ENCODE assay signal across 17 cellular contexts in the genomic region with DNA sequence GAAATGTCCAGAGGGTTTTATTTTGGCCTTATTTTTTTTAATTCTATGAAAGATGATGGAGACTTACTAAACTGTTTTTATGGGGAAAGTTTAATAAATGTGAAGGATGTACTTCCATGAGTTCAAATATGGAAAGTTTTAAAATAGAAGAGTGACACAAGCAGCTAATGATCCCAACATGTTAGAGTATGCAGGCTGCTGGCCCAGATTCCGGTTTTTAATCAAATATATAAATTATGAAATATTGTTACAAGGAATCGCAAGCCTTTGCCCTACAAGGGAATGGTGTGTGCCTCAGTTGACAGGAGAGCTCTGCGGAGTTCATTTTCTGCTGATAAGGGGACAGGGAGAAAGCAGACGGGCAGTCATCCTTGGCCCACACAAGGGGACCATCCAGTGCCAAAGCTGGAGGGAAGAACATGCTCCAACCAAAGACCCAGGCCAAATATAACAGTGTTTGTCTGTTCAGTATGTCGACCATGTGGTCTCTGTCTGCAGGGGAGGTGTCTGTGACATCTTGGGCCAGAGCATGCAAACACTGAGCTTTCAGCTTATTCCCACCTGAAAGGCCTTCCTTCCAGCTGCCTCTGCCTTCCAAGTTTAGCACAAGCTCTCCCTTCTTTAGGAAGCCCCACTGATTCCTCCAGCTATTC.
DNase-seq lines count a peak whose midpoint lies in the region; TF ChIP-seq lines count a peak whose summit lies in the region.
"Had no signal": no experiment of that assay in that cellular context is flagged by ENCODE, and none has a peak within 500 bp of the region (broad histone marks: within the 10 kb centered on the region; RNA-seq: fewer than 3 reads in every experiment).

No MANE protein-coding gene starts in this region.

- H3K27ac ChIP-seq in left ventricle myocardium inferior (replicated peaks) (peak overlapping the region; percentile 64), tibial artery (peak overlapping the region; percentile 58 to 69), OCI-LY7 (ENCODE audit: low read depth, low read length, poor library complexity, severe bottlenecking) (no peak overlapping the region)
- H3K27ac ChIP-seq: KMS-11, PC-9 had no signal

- POLR2A ChIA-PET in OCI-LY7 (lab: Charles Lee) = interaction anchor here (0.8 kb wide), 1 partner anchor 17 kb away, joined by 3 read pairs; no protein-coding TSS in a partner anchor

- H3K4me3 Mint-ChIP-seq in chondrocyte (ENCODE audit: unreplicated experiment) (no peak overlapping the region), osteocyte (ENCODE audit: unreplicated experiment) (no peak overlapping the region), Calu3 (ENCODE audit: low read depth, unreplicated experiment) (no peak overlapping the region)
- no peak overlapping the region for H3K4me3 Mint-ChIP-seq in T-helper 2 cell treated with Interferon-gamma antibody and Interleukin-4, amounts not matched to agents 5 μg/mL and 100 μg/mL, for 36 hours
- H3K4me3 Mint-ChIP-seq: H9 had no signal

- H3K27ac Mint-ChIP-seq in chondrocyte (ENCODE audit: unreplicated experiment) (peak overlapping the region; percentile 91), osteocyte (ENCODE audit: unreplicated experiment) (peak overlapping the region; percentile 90), Calu3 (ENCODE audit: unreplicated experiment) (no peak overlapping the region)
- H3K27ac Mint-ChIP-seq in T-helper 2 cell treated with Interferon-gamma antibody and Interleukin-4, amounts not matched to agents 5 μg/mL and 100 μg/mL, for 36 hours = no peak overlapping the region

- no peaks in the 10 kb centered on the region for H3K9me2 ChIP-seq in OCI-LY7 (ENCODE audit: insufficient read depth, low read length)

- CTCF ChIA-PET in OCI-LY7 (lab: Charles Lee; ENCODE audit: unreplicated experiment) = no interaction called here
- CTCF ChIA-PET in Calu3 (lab: Charles Lee) = interaction anchor here (0.6 to 1.0 kb wide), 3 partner anchors 14 to 466 kb away, joined by 3 read pairs; no protein-coding TSS in a partner anchor

- no peaks in the 10 kb centered on the region for H3K27me3 Mint-ChIP-seq in chondrocyte (ENCODE audit: low read depth)
- H3K27me3 Mint-ChIP-seq in osteocyte (ENCODE audit: unreplicated experiment) = no peaks in the 10 kb centered on the region
- no peaks in the 10 kb centered on the region for H3K27me3 Mint-ChIP-seq in T-helper 2 cell treated with Interferon-gamma antibody and Interleukin-4, amounts not matched to agents 5 μg/mL and 100 μg/mL, for 36 hours (ENCODE audit: low read depth)
- H3K27me3 Mint-ChIP-seq in Calu3 (ENCODE audit: unreplicated experiment) = no peaks in the 10 kb centered on the region

- BruUV-seq in OCI-LY7 (replicated peaks; lab: Mats Ljungman, UMichigan) = no TSS peak
- no TSS peak for BruUV-seq in Calu3 (replicated peaks; lab: Mats Ljungman, UMichigan)

- no peak for TF ChIP-seq CTCF in chondrocyte (IDR thresholded peaks at IDR 0.05)
- no peak for TF ChIP-seq CTCF in left ventricle myocardium inferior (IDR thresholded peaks at IDR 0.05; ENCODE audit: borderline replicate concordance)
- TF ChIP-seq CTCF in osteocyte (IDR thresholded peaks at IDR 0.05) = no peak
- no peak for TF ChIP-seq CTCF in tibial artery (IDR thresholded peaks at IDR 0.05)
- TF ChIP-seq CTCF in OCI-LY7 (conservative IDR thresholded peaks at IDR 0.05; ENCODE audit: low read length) = no peak
- no peak for TF ChIP-seq CTCF in Calu3 (IDR thresholded peaks at IDR 0.05; ENCODE audit: unreplicated experiment)

- no peaks in the 10 kb centered on the region for H3K9me3 ChIP-seq in left ventricle myocardium inferior (replicated peaks)
- no peaks in the 10 kb centered on the region for H3K9me3 ChIP-seq in tibial artery
- no peaks in the 10 kb centered on the region for H3K9me3 ChIP-seq in OCI-LY7 (ENCODE audit: low read length)
- H3K9me3 ChIP-seq: Caco-2 had no signal

- H3K9me3 Mint-ChIP-seq in chondrocyte (ENCODE audit: low read depth) = no peaks in the 10 kb centered on the region
- no peaks in the 10 kb centered on the region for H3K9me3 Mint-ChIP-seq in osteocyte (ENCODE audit: unreplicated experiment)
- H3K9me3 Mint-ChIP-seq in T-helper 2 cell treated with Interferon-gamma antibody and Interleukin-4, amounts not matched to agents 5 μg/mL and 100 μg/mL, for 36 hours = no peaks in the 10 kb centered on the region
- no peaks in the 10 kb centered on the region for H3K9me3 Mint-ChIP-seq in Calu3 (ENCODE audit: low read depth, unreplicated experiment)
- H3K9me3 Mint-ChIP-seq: H9 had no signal

- no peaks in the 10 kb centered on the region for H4K20me1 ChIP-seq in OCI-LY7 (ENCODE audit: insufficient read depth, low read length)

- no peak overlapping the region for H2AFZ ChIP-seq in OCI-LY7 (ENCODE audit: low read length)
- H2AFZ ChIP-seq: PC-9 had no signal

- H3K4me1 Mint-ChIP-seq in chondrocyte (ENCODE audit: low read depth) (peaks cover 92% of the 10 kb centered on the region), osteocyte (ENCODE audit: unreplicated experiment) (peaks cover 75% of the 10 kb centered on the region), Calu3 (ENCODE audit: low read depth, unreplicated experiment) (no peaks in the 10 kb centered on the region)
- peaks cover 9% of the 10 kb centered on the region for H3K4me1 Mint-ChIP-seq in T-helper 2 cell treated with Interferon-gamma antibody and Interleukin-4, amounts not matched to agents 5 μg/mL and 100 μg/mL, for 36 hours (ENCODE audit: low read depth)

- H3K79me2 ChIP-seq in OCI-LY7 (ENCODE audit: insufficient read depth, low read depth, low read length) = no peaks in the 10 kb centered on the region

- no peak overlapping the region for H3K4me2 ChIP-seq in OCI-LY7 (ENCODE audit: low read length)
- H3K4me2 ChIP-seq: KMS-11, PC-9 had no signal

- H3K36me3 Mint-ChIP-seq in chondrocyte (ENCODE audit: low read depth) (peaks cover 42% of the 10 kb centered on the region), osteocyte (ENCODE audit: unreplicated experiment) (peaks cover 38% of the 10 kb centered on the region), Calu3 (ENCODE audit: insufficient read depth, unreplicated experiment) (peaks cover 23% of the 10 kb centered on the region)
- no peaks in the 10 kb centered on the region for H3K36me3 Mint-ChIP-seq in T-helper 2 cell treated with Interferon-gamma antibody and Interleukin-4, amounts not matched to agents 5 μg/mL and 100 μg/mL, for 36 hours (ENCODE audit: low read depth)

- H3K27me3 ChIP-seq in left ventricle myocardium inferior (ENCODE audit: low read depth) (no peaks in the 10 kb centered on the region), tibial artery (no peaks in the 10 kb centered on the region)

- H3K4me3 ChIP-seq in left ventricle myocardium inferior = no peak overlapping the region
- no peak overlapping the region for H3K4me3 ChIP-seq in tibial artery
- H3K4me3 ChIP-seq in OCI-LY7 (ENCODE audit: low read depth, low read length, poor library complexity, severe bottlenecking) = no peak overlapping the region
- H3K4me3 ChIP-seq: PC-9 had no signal

- peaks cover 55% of the 10 kb centered on the region for H3K4me1 ChIP-seq in left ventricle myocardium inferior
- H3K4me1 ChIP-seq in tibial artery = peaks cover 5 to 64% (median 27%) of the 10 kb centered on the region in 4 donors
- no peaks in the 10 kb centered on the region for H3K4me1 ChIP-seq in OCI-LY7 (ENCODE audit: insufficient read depth, low read length, poor library complexity, severe bottlenecking)

- H3K36me3 ChIP-seq in left ventricle myocardium inferior (peaks cover 32% of the 10 kb centered on the region), tibial artery (peaks cover 19 to 46% (median 27%) of the 10 kb centered on the region in 3 donors), OCI-LY7 (ENCODE audit: insufficient read depth, low read length) (no peaks in the 10 kb centered on the region)

- DNase-seq in chondrocyte (ENCODE audit: low spot score) (no peak), left ventricle myocardium inferior (no peak), osteocyte (ENCODE audit: extremely low spot score, unreplicated experiment) (no peak), tibial artery (no peak), OCI-LY7 (ENCODE audit: low spot score) (no peak), Calu3 (no peak), putamen (ENCODE audit: low spot score) (no peak)
- no peak for DNase-seq in T-helper 2 cell treated with Interferon-gamma antibody and Interleukin-4, amounts not matched to agents 5 μg/mL and 100 μg/mL, for 36 hours (ENCODE audit: low spot score)
- DNase-seq: Caco-2, EL, H9, NCI-H1436, NCI-H2029 treated with DMSO at 0.1 percent for 48 hours, NCI-H510A treated with DMSO at 0.1 percent for 48 hours, NCI-H82 had no signal

- intact Hi-C loops in left ventricle myocardium inferior (cut with micrococcal nuclease) = no loop called here
- intact Hi-C loops in tibial artery (cut with DNase I; ENCODE audit: low total_unique reads) = no loop called here
- intact Hi-C loops in OCI-LY7 (cut with micrococcal nuclease; ENCODE audit: unreplicated experiment) = no loop called here
- intact Hi-C loops in Calu3 (cut with micrococcal nuclease; ENCODE audit: unreplicated experiment) = no loop called here

Comparison
In these comparisons a context has a peak if more than half of its experiments do, and no peak if none do; other contexts are left out.
1. H3K27ac Mint-ChIP-seq: peak in chondrocyte (single experiment) and osteocyte (single experiment); none in T-helper 2 cell treated with Interferon-gamma antibody and Interleukin-4, amounts not matched to agents 5 μg/mL and 100 μg/mL, for 36 hours (single experiment) and Calu3 (single experiment).